Comparison of ENCODE assay signal across 27 cellular contexts in genomic region chr7:129575699-129576098, GRCh38. TPM values are rescaled to one million over a fixed set of nuclear protein-coding genes. Genes with fewer than 3 reads are reported as not detected.
DNase-seq lines count a peak whose midpoint lies in the region; ATAC-seq, FAIRE-seq and TF ChIP-seq lines count a peak whose summit lies in the region.
"Had no signal": no experiment of that assay in that cellular context is flagged by ENCODE, and none has a peak within 500 bp of the region (broad histone marks: within the 10 kb centered on the region; RNA-seq: fewer than 3 reads in every experiment).

No MANE protein-coding gene starts in this region.

- intact Hi-C loops in IMR-90 (cut with micrococcal nuclease) (no loop called here), lower leg skin (cut with DNase I; ENCODE audit: low total_unique reads) (no loop called here)

- H4K8ac ChIP-seq in IMR-90 (ENCODE audit: low read depth in 2 of 2, low read length in 2 of 2) (no peak overlapping the region), H1 (ENCODE audit: extremely low read depth, insufficient read depth, low read length) (no peak overlapping the region)

- H4K91ac ChIP-seq in IMR-90 (ENCODE audit: insufficient read depth, low read depth, low read length) (no peak overlapping the region), H1 (replicated peaks; ENCODE audit: insufficient read length, low read length) (no peak overlapping the region)

- H2BK15ac ChIP-seq in IMR-90 (ENCODE audit: low read depth, low read length) (no peak overlapping the region), H1 (ENCODE audit: low read length) (no peak overlapping the region)

- H3K27me3 ChIP-seq in IMR-90 (ENCODE audit: control insufficient read depth, insufficient read depth, low read length), result 0 out of 2 replicates have a peak, but pooled peaks cover 2% of the 10 kb centered on the region
- H3K27me3 ChIP-seq in H1 (replicated peaks in 1 of 4; ENCODE audit: control insufficient read depth in 3 of 4, extremely low read depth in 1 of 4, insufficient read depth in 3 of 4, low read length in 3 of 4), result no peaks in the 10 kb centered on the region
- H3K27me3 ChIP-seq: BE2C, BLaER1 had no signal

- no peak overlapping the region for H2AK9ac ChIP-seq in IMR-90 (replicated peaks; ENCODE audit: low read depth, low read length, poor library complexity)

- BruUV-seq in IMR-90 (replicated peaks; lab: Mats Ljungman, UMichigan), result no TSS peak

- H3K9me3 ChIP-seq in IMR-90 (ENCODE audit: control insufficient read depth, insufficient read depth, low read length) (peaks cover 11% of the 10 kb centered on the region), H1 (ENCODE audit: insufficient read depth in 2 of 2, low read depth in 1 of 2, low read length in 1 of 2) (peaks cover 3 to 11% of the 10 kb centered on the region in 2 experiments; a peak in 1 of 4 replicates)

- H4K20me1 ChIP-seq in IMR-90 (ENCODE audit: insufficient read depth, low read length) (no peaks in the 10 kb centered on the region), H1 (replicated peaks in 1 of 2; ENCODE audit: control insufficient read depth in 1 of 2, insufficient read depth in 2 of 2, low read length in 2 of 2) (no peaks in the 10 kb centered on the region)
- H4K20me1 ChIP-seq: BLaER1 had no signal

- ATAC-seq in IMR-90 (ENCODE audit: low read depth), result no peak; the same call in 1 of the 2 replicates
- no peak for ATAC-seq in GM18873 (IDR thresholded peaks at IDR 0.05; ENCODE audit: low FRiP score, unreplicated experiment)
- ATAC-seq: GM12878 had no signal

- H2BK120ac ChIP-seq in IMR-90 (ENCODE audit: low read depth, low read length), result no peak overlapping the region
- H2BK120ac ChIP-seq in H1 (replicated peaks; ENCODE audit: low read depth, low read length), result no peak overlapping the region

- H3K27ac ChIP-seq in IMR-90 (ENCODE audit: insufficient read depth, low read length), result no peak overlapping the region
- H3K27ac ChIP-seq in H1 (ENCODE audit: low read depth, low read length), result no peak overlapping the region
- H3K27ac ChIP-seq: BLaER1 had no signal

- no peak overlapping the region for H3K56ac ChIP-seq in IMR-90 (ENCODE audit: extremely low read depth, insufficient read depth, low read length)
- no peak overlapping the region for H3K56ac ChIP-seq in H1 (replicated peaks; ENCODE audit: insufficient read length, low read depth, low read length)

- in situ Hi-C loops in IMR-90 (cut with MboI; ENCODE audit: low sequenced_read_pairs), result no loop called here

- TF ChIP-seq RAD21 in IMR-90 (IDR thresholded peaks at IDR 0.05; ENCODE audit: low read length) (no peak), Ishikawa (IDR thresholded peaks at IDR 0.05; ENCODE audit: low read depth) (no peak), H1 (IDR thresholded peaks at IDR 0.05 in 1 of 2, conservative IDR thresholded peaks at IDR 0.05 in 1 of 2; ENCODE audit: low read depth in 2 of 2, low read length in 2 of 2) (no peak)

- no peak overlapping the region for H3K9ac ChIP-seq in IMR-90 (ENCODE audit: low read depth, low read length)
- no peak overlapping the region for H3K9ac ChIP-seq in H1 (replicated peaks in 1 of 4; ENCODE audit: extremely low read depth in 1 of 4, low read depth in 3 of 4, low read length in 3 of 4)
- H3K9ac ChIP-seq: BLaER1 had no signal

- H3K79me1 ChIP-seq in IMR-90 (ENCODE audit: low read depth in 1 of 2, low read length in 2 of 2), result no peaks in the 10 kb centered on the region
- H3K79me1 ChIP-seq in H1 (ENCODE audit: low read depth, low read length), result no peaks in the 10 kb centered on the region

- WGBS in IMR-90 (ENCODE audit: extremely low coverage in 2 of 2, insufficient read length in 1 of 2), 2 experiments, result 92% methylated on average over 4 of the region's 7 CpGs; no CpG with 5 or more reads in 1 of the 2 experiments
- WGBS in H1 (ENCODE audit: extremely low coverage in 1 of 2, insufficient coverage in 1 of 2, insufficient read length in 1 of 2, insufficient replicate concordance in 2 of 2, low coverage in 1 of 2, low lambda C conversion rate in 2 of 2, missing lambda C conversion rate in 1 of 2), 2 experiments, result 94% methylated on average over 7 of the region's 7 CpGs; no CpG with 5 or more reads in 1 of the 2 experiments
- WGBS in lower leg skin, 2 donors, result 87 to 88% methylated on average over 7 of the region's 7 CpGs

- TF ChIP-seq CTCF in IMR-90 (conservative IDR thresholded peaks at IDR 0.05; ENCODE audit: low read depth, low read length) (no peak), H1 (IDR thresholded peaks at IDR 0.05; ENCODE audit: control extremely low read depth in 1 of 3, insufficient read depth in 1 of 3, low read depth in 1 of 3, low read length in 3 of 3) (no peak), lower leg skin (IDR thresholded peaks at IDR 0.05) (no peak)

- TF ChIP-seq POLR2A in IMR-90 (IDR thresholded peaks at IDR 0.05; ENCODE audit: low read depth, low read length), result no peak
- no peak for TF ChIP-seq POLR2A in H1 (IDR thresholded peaks at IDR 0.05; ENCODE audit: control extremely low read depth in 1 of 2, low read depth in 2 of 2, low read length in 2 of 2)
- no peak for TF ChIP-seq POLR2A in lower leg skin (IDR thresholded peaks at IDR 0.05)

- peaks cover 4% of the 10 kb centered on the region; the same call in 1 of the 2 replicates for H3K4me1 ChIP-seq in IMR-90 (ENCODE audit: control insufficient read depth, insufficient read depth, low read length)
- H3K4me1 ChIP-seq in H1 (replicated peaks in 1 of 4; ENCODE audit: control insufficient read depth in 3 of 4, insufficient read depth in 4 of 4, low read length in 3 of 4), result no peaks in the 10 kb centered on the region
- H3K4me1 ChIP-seq: BE2C, BLaER1 had no signal

- dilution Hi-C loops in IMR-90 (cut with HindIII; ENCODE audit: low sequenced_read_pairs, unreplicated experiment), result no loop called here

- H3K23me2 ChIP-seq in H1 (ENCODE audit: low read depth, low read length), result no peaks in the 10 kb centered on the region

- no peak overlapping the region for H2BK12ac ChIP-seq in H1 (ENCODE audit: low read depth, low read length)

- no peak overlapping the region for H3K23ac ChIP-seq in IMR-90 (ENCODE audit: low read depth, low read length)
- H3K23ac ChIP-seq in H1 (ENCODE audit: insufficient read length), result no peak overlapping the region

- H3K36me3 ChIP-seq in IMR-90 (ENCODE audit: control insufficient read depth, insufficient read depth, low read length), result no peaks in the 10 kb centered on the region
- H3K36me3 ChIP-seq in H1 (ENCODE audit: control insufficient read depth in 2 of 4, insufficient read depth in 4 of 4, low read length in 3 of 4), result no peaks in the 10 kb centered on the region
- H3K36me3 ChIP-seq: BE2C, BLaER1 had no signal

- POLR2A ChIA-PET in IMR-90 (lab: Charles Lee; ENCODE audit: unreplicated experiment), result no interaction called here
- POLR2A ChIA-PET in H1 (lab: Charles Lee; ENCODE audit: partially characterized antibody), result interaction anchor here (0.5 kb wide), 1 partner anchor 14 kb away, joined by 3 read pairs; no protein-coding TSS in a partner anchor

- no peak overlapping the region for H3K4ac ChIP-seq in IMR-90 (ENCODE audit: low read depth, low read length)
- H3K4ac ChIP-seq in H1 (replicated peaks; ENCODE audit: insufficient read length, low read depth, low read length), result no peak overlapping the region

- H2BK5ac ChIP-seq in IMR-90 (ENCODE audit: low read depth, low read length, poor library complexity, severe bottlenecking) (no peak overlapping the region), H1 (ENCODE audit: low read depth, low read length) (no peak overlapping the region)

- no peak overlapping the region for H2AFZ ChIP-seq in IMR-90 (replicated peaks; ENCODE audit: low read length, poor library complexity)
- no peak overlapping the region for H2AFZ ChIP-seq in H1 (ENCODE audit: low read length)

- TF ChIP-seq EP300 in Ishikawa (IDR thresholded peaks at IDR 0.05; ENCODE audit: borderline replicate concordance) (no peak), H1 (IDR thresholded peaks at IDR 0.05; ENCODE audit: borderline replicate concordance in 1 of 2, low read depth in 2 of 2, low read length in 2 of 2) (no peak)

- H2AK5ac ChIP-seq in IMR-90 (ENCODE audit: low read depth, low read length) (no peak overlapping the region), H1 (ENCODE audit: low read depth, low read length) (no peak overlapping the region)

- CTCF ChIA-PET in IMR-90 (lab: Yijun Ruan, JAX), result no interaction called here
- CTCF ChIA-PET in H1 (lab: Charles Lee; ENCODE audit: partially characterized antibody), result no interaction called here

- no peak overlapping the region for H3K4me2 ChIP-seq in IMR-90 (ENCODE audit: low read depth, low read length)
- H3K4me2 ChIP-seq in H1 (ENCODE audit: insufficient read depth in 1 of 2, low read depth in 2 of 2, low read length in 2 of 2), result no peak overlapping the region
- H3K4me2 ChIP-seq: BLaER1 had no signal

- DNase-seq in IMR-90 (no peak), H1 (ENCODE audit: low read depth in 1 of 2, low spot score in 2 of 2) (no peak), lower leg skin (ENCODE audit: low spot score in 2 of 2) (no peak), T1000 (lab: John Stamatoyannopoulos, UW) (no peak)
- DNase-seq: 8988T; ACHN; BE2C; C1 segment of cervical spinal cord; CD4-positive, alpha-beta memory T cell; CD4-positive, CD25-positive, alpha-beta regulatory T cell; CD8-positive, alpha-beta memory T cell; COR-L47; DMS 273 treated with DMSO at 0.1 percent for 48 hours; DMS153; DMS53; DMS79; DND-41; EL; GDM1 had no signal

- H3K9me1 ChIP-seq in IMR-90 (ENCODE audit: insufficient read depth, low read length), result no peaks in the 10 kb centered on the region

- no peak overlapping the region for H4K5ac ChIP-seq in IMR-90 (ENCODE audit: low read depth, low read length)
- H4K5ac ChIP-seq in H1 (ENCODE audit: insufficient read length, low read depth, low read length), result no peak overlapping the region

- H3K4me3 ChIP-seq in IMR-90 (ENCODE audit: insufficient read depth, low read depth, low read length), result no peak overlapping the region
- no peak overlapping the region for H3K4me3 ChIP-seq in H1 (ENCODE audit: extremely low read depth in 1 of 4, insufficient read depth in 2 of 4, low read depth in 3 of 4, low read length in 4 of 4)
- H3K4me3 ChIP-seq in lower leg skin (ENCODE audit: low read depth, poor library complexity, severe bottlenecking), result no peak overlapping the region
- H3K4me3 ChIP-seq: BLaER1, GM12878 had no signal

- H3K18ac ChIP-seq in IMR-90 (ENCODE audit: low read depth, low read length) (no peak overlapping the region), H1 (ENCODE audit: extremely low read depth, low read length) (no peak overlapping the region)

- no peak overlapping the region for H3K14ac ChIP-seq in IMR-90 (replicated peaks; ENCODE audit: low read depth, low read length)
- H3K14ac ChIP-seq in H1 (ENCODE audit: insufficient read length), result no peak overlapping the region

- no peaks in the 10 kb centered on the region for H3K79me2 ChIP-seq in H1 (ENCODE audit: control insufficient read depth in 1 of 2, insufficient read depth in 2 of 2, low read length in 2 of 2)

- no peak overlapping the region for H2BK20ac ChIP-seq in IMR-90 (ENCODE audit: low read depth, low read length)
- H2BK20ac ChIP-seq in H1 (ENCODE audit: low read length), result no peak overlapping the region

- FAIRE-seq in H1 (lab: Jason Lieb, UNC), result no peak
- FAIRE-seq: A204.1, GM12878, GM12892, GM18507, GM19239 had no signal

RNA-seq across cellular contexts. Expression of gene NRF1, which starts 35.8 kb away (rescaled TPM):
- total RNA-seq in IMR-90 (2012; rRNA removed) (12.2 and 15.8 TPM in 2 replicates), lower leg skin (10 to 100 TPM; 16.4 to 22.6 (median 18.9) TPM)
- polyA plus RNA-seq in IMR-90 (2012; rRNA removed) (7.8 and 11.4 TPM in 2 replicates), H1 (2011; rRNA removed) (17.7 and 18.2 TPM in 2 replicates)
- polyA plus RNA-seq in IMR-90 (2012; cell fraction: cytosol; rRNA removed), result 4.4 and 5.5 TPM in 2 replicates
- 14.2 and 21.3 TPM in 2 replicates for polyA plus RNA-seq in IMR-90 (2012; cell fraction: nucleus; rRNA removed; ENCODE audit: low replicate concordance)
- total RNA-seq in H1 (2021; fragmentation: NEBNext Ultra II Directional; extraction: Animal tissue kit (Norgen Biotek cat#: 25700)), result 16.7 and 21.4 TPM in 2 replicates
- 18.9 TPM for polyA plus RNA-seq in H1 (2011; cell fraction: cytosol; rRNA removed)
- polyA plus RNA-seq in H1 (2011; cell fraction: nucleus; rRNA removed), result 27.0 TPM
- 12.4 to 17.7 TPM (median 16.5 TPM) in 4 replicates for polyA plus RNA-seq in H1 (2012, experiment 1 of 2)
- 8.7 TPM for polyA plus RNA-seq in H1 (2012, experiment 2 of 2)
- 7.2 TPM for polyA plus RNA-seq in H1 (2013, experiment 1 of 2)
- polyA plus RNA-seq in H1 (2013, experiment 2 of 2), result 7.3 TPM
- polyA minus RNA-seq in H1 (2011; rRNA and poly(A)+ RNA removed), result 62.8 and 78.0 TPM in 2 replicates
- 21.5 TPM for polyA minus RNA-seq in H1 (2011; cell fraction: cytosol; rRNA and poly(A)+ RNA removed)
- polyA minus RNA-seq in H1 (2011; cell fraction: nucleus; rRNA and poly(A)+ RNA removed), result 55.4 TPM
